8 cellular contexts compared by ENCODE assay signal in the genomic region with DNA sequence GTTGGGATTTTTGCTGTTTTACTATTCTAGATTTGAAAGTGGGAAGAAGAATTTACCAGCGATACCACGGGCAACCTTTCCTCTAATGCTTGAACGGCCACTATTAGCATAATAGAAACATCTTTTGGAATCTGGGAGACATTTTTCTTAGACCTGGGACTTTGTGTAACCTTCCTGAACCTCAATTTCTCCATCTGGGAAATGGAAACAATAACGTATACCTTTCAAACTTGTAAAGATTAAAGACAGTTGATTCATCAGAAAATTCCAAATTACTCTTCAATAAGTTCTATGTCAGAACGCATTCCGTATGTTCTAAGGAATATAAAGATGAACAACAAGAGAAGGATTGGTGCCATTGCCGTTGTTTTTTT. TPM values are rescaled to one million over a fixed set of nuclear protein-coding genes. Genes with fewer than 3 reads are reported as not detected.
DNase-seq lines count a peak whose midpoint lies in the region; ATAC-seq, FAIRE-seq and TF ChIP-seq lines count a peak whose summit lies in the region.

No MANE protein-coding gene starts in this region.

- no peak overlapping the region for H3K4ac ChIP-seq in IMR-90 (ENCODE audit: low read depth, low read length)

- no peak for TF ChIP-seq CTCF in A673 (conservative IDR thresholded peaks at IDR 0.05; ENCODE audit: low read depth, low read length)
- no peak for TF ChIP-seq CTCF in IMR-90 (conservative IDR thresholded peaks at IDR 0.05; ENCODE audit: low read depth, low read length)
- no peak for TF ChIP-seq CTCF in dorsolateral prefrontal cortex (IDR thresholded peaks at IDR 0.05 in 54 of 56, conservative IDR thresholded peaks at IDR 0.05 in 2 of 56; ENCODE audit: low read depth in 1 of 56, partially characterized antibody in 56 of 56)

- in situ Hi-C loops in IMR-90 (cut with MboI; ENCODE audit: low sequenced_read_pairs) = no loop called here

- POLR2A ChIA-PET in A673 (lab: Charles Lee; ENCODE audit: low non-redundant PET) (no interaction called here), IMR-90 (lab: Charles Lee; ENCODE audit: unreplicated experiment) (interaction anchor here (1.1 kb wide), 2 partner anchors 9 to 249 kb away, joined by 4 to 6 read pairs; no protein-coding TSS in a partner anchor)
- POLR2A ChIA-PET in naive thymus-derived CD4-positive, alpha-beta T cell (lab: Charles Lee) = interaction anchor here (0.6 to 2.5 kb wide), 6 partner anchors 197 to 765 kb away, joined by 3 to 10 read pairs (median 5); a partner anchor contains a TSS

- H4K8ac ChIP-seq in IMR-90 (ENCODE audit: low read depth in 2 of 2, low read length in 2 of 2) = peak overlapping the region; percentile 86 to 97; a peak in 2 of 4 replicates

- H3K79me1 ChIP-seq in IMR-90 (ENCODE audit: low read depth in 1 of 2, low read length in 2 of 2) = no peaks in the 10 kb centered on the region

- H2BK20ac ChIP-seq in IMR-90 (ENCODE audit: low read depth, low read length) = no peak overlapping the region

- H3K27ac Mint-ChIP-seq in naive thymus-derived CD4-positive, alpha-beta T cell = peak overlapping the region; percentile 84 to 97 (median 91)

- H3K9me3 ChIP-seq in A673 (ENCODE audit: low read depth, low read length, poor library complexity, severe bottlenecking) (no peaks in the 10 kb centered on the region), IMR-90 (ENCODE audit: control insufficient read depth, insufficient read depth, low read length) (no peaks in the 10 kb centered on the region)
- H3K9me3 ChIP-seq in naive thymus-derived CD4-positive, alpha-beta T cell (ENCODE audit: control insufficient read depth in 2 of 3, low read length in 3 of 3) = no peaks in the 10 kb centered on the region

- peak overlapping the region; percentile 99 for H2AFZ ChIP-seq in IMR-90 (replicated peaks; ENCODE audit: low read length, poor library complexity)

- CTCF ChIA-PET in A673 (lab: Charles Lee) (interaction anchor here (1.1 to 1.6 kb wide), 3 partner anchors 18 to 894 kb away, joined by 4 to 8 read pairs (median 5); no protein-coding TSS in a partner anchor), IMR-90 (lab: Yijun Ruan, JAX) (interaction anchor here (0.8 to 1.9 kb wide), 12 partner anchors 11 to 226 kb away, joined by 3 to 13 read pairs (median 4); no protein-coding TSS in a partner anchor)
- CTCF ChIA-PET in naive thymus-derived CD4-positive, alpha-beta T cell (lab: Charles Lee) = interaction anchor here (1.2 to 1.4 kb wide), 2 partner anchors 12 to 14 kb away, joined by 3 to 6 read pairs; no protein-coding TSS in a partner anchor

- no peak overlapping the region for H2AK5ac ChIP-seq in IMR-90 (ENCODE audit: low read depth, low read length)

- H3K27me3 ChIP-seq in A673 (replicated peaks; ENCODE audit: insufficient read depth, low read depth, low read length, poor library complexity) (no peaks in the 10 kb centered on the region), IMR-90 (ENCODE audit: control insufficient read depth, insufficient read depth, low read length) (no peaks in the 10 kb centered on the region), dorsolateral prefrontal cortex (no peaks in the 10 kb centered on the region)
- H3K27me3 ChIP-seq in naive thymus-derived CD4-positive, alpha-beta T cell (ENCODE audit: control insufficient read depth in 2 of 2, insufficient read depth in 2 of 2, low read length in 2 of 2) = no peaks in the 10 kb centered on the region

- peaks cover 0 to 21% (median 3%) of the 10 kb centered on the region in 11 donors for H3K9me3 Mint-ChIP-seq in naive thymus-derived CD4-positive, alpha-beta T cell

- WGBS in IMR-90 (ENCODE audit: extremely low coverage in 2 of 2, insufficient read length in 1 of 2), 2 experiments = no CpG with 5 or more reads among the region's 7 CpGs

- TF ChIP-seq RAD21 in IMR-90 (IDR thresholded peaks at IDR 0.05; ENCODE audit: low read length) = no peak

- no peak overlapping the region for H2BK120ac ChIP-seq in IMR-90 (ENCODE audit: low read depth, low read length)

- dilution Hi-C loops in IMR-90 (cut with HindIII; ENCODE audit: low sequenced_read_pairs, unreplicated experiment) = no loop called here

- H3K4me3 Mint-ChIP-seq in naive thymus-derived CD4-positive, alpha-beta T cell = peak overlapping the region; percentile 88 to 95 (median 90)

- H4K5ac ChIP-seq in IMR-90 (ENCODE audit: low read depth, low read length) = no peak overlapping the region; the same call in 1 of the 2 replicates

- peak overlapping the region; percentile 62 for H3K4me3 ChIP-seq in A673 (ENCODE audit: low read depth, low read length, poor library complexity, severe bottlenecking)
- peak overlapping the region; percentile 59 for H3K4me3 ChIP-seq in IMR-90 (ENCODE audit: insufficient read depth, low read depth, low read length)
- peak overlapping the region; percentile 59 to 93 (median 82) for H3K4me3 ChIP-seq in dorsolateral prefrontal cortex
- peak overlapping the region; percentile 90 for H3K4me3 ChIP-seq in naive thymus-derived CD4-positive, alpha-beta T cell (ENCODE audit: low read length)

- H3K18ac ChIP-seq in IMR-90 (ENCODE audit: low read depth, low read length) = no peak overlapping the region

- H3K14ac ChIP-seq in IMR-90 (replicated peaks; ENCODE audit: low read depth, low read length) = no peak overlapping the region

- no peak for ATAC-seq in IMR-90 (ENCODE audit: low read depth)
- no peak for ATAC-seq in naive thymus-derived CD4-positive, alpha-beta T cell

- H3K4me1 ChIP-seq in A673 (ENCODE audit: insufficient read depth, low read length, poor library complexity, severe bottlenecking) = no peaks in the 10 kb centered on the region
- H3K4me1 ChIP-seq in IMR-90 (ENCODE audit: control insufficient read depth, insufficient read depth, low read length) = no peaks in the 10 kb centered on the region
- peaks cover 6 to 8% of the 10 kb centered on the region in 2 donors for H3K4me1 ChIP-seq in naive thymus-derived CD4-positive, alpha-beta T cell (ENCODE audit: control insufficient read depth in 2 of 2, insufficient read depth in 2 of 2, low read length in 2 of 2)

- no peak overlapping the region for H4K91ac ChIP-seq in IMR-90 (ENCODE audit: insufficient read depth, low read depth, low read length)

- no peak overlapping the region for H3K23ac ChIP-seq in IMR-90 (ENCODE audit: low read depth, low read length)

- peak overlapping the region; percentile 87 for H3K27ac ChIP-seq in A673 (ENCODE audit: low read depth, low read length, poor library complexity, severe bottlenecking)
- peak overlapping the region; percentile 36; the same call in 1 of the 2 replicates for H3K27ac ChIP-seq in IMR-90 (ENCODE audit: insufficient read depth, low read length)
- H3K27ac ChIP-seq in dorsolateral prefrontal cortex = peak overlapping the region; percentile 79 to 99 (median 96)
- peak overlapping the region; percentile 80 for H3K27ac ChIP-seq in naive thymus-derived CD4-positive, alpha-beta T cell (ENCODE audit: low read depth, low read length)

- DNase-seq in A673 (ENCODE audit: low spot score) (no peak), IMR-90 (no peak), dorsolateral prefrontal cortex (no peak), pons (ENCODE audit: low spot score) (no peak), DMS53 treated with DMSO at 0.1 percent for 48 hours (lab: John Stamatoyannopoulos, UW; ENCODE audit: unreplicated experiment) (no peak), frontal cortex (ENCODE audit: low spot score in 2 of 2) (no peak), kidney tubule cell (ENCODE audit: low spot score) (no peak)
- DNase-seq in naive thymus-derived CD4-positive, alpha-beta T cell = no peak

- H3K36me3 ChIP-seq in A673 (ENCODE audit: insufficient read depth, low read length, poor library complexity, severe bottlenecking) = no peaks in the 10 kb centered on the region
- no peaks in the 10 kb centered on the region for H3K36me3 ChIP-seq in IMR-90 (ENCODE audit: control insufficient read depth, insufficient read depth, low read length)
- no peaks in the 10 kb centered on the region for H3K36me3 ChIP-seq in naive thymus-derived CD4-positive, alpha-beta T cell (ENCODE audit: control insufficient read depth in 2 of 3, insufficient read depth in 3 of 3, low read length in 3 of 3)

- FAIRE-seq in frontal cortex (lab: Jason Lieb, UNC) = no peak

- no peak for TF ChIP-seq POLR2A in IMR-90 (IDR thresholded peaks at IDR 0.05; ENCODE audit: low read depth, low read length)

- peak overlapping the region; percentile 72 for H3K4me2 ChIP-seq in IMR-90 (ENCODE audit: low read depth, low read length)

- H3K36me3 Mint-ChIP-seq in naive thymus-derived CD4-positive, alpha-beta T cell = peaks cover 0 to 6% (median 5%) of the 10 kb centered on the region in 5 donors

- BruUV-seq in A673 (replicated peaks; lab: Mats Ljungman, UMichigan) (no TSS peak), IMR-90 (replicated peaks; lab: Mats Ljungman, UMichigan) (no TSS peak)

- peaks cover 8 to 16% (median 12%) of the 10 kb centered on the region in 7 donors for H3K4me1 Mint-ChIP-seq in naive thymus-derived CD4-positive, alpha-beta T cell

- intact Hi-C loops in A673 (cut with micrococcal nuclease; ENCODE audit: unreplicated experiment) (no loop called here), IMR-90 (cut with micrococcal nuclease) (loop anchor here (5.0 kb wide), 1 partner anchor 229 kb away; no protein-coding TSS in a partner anchor), dorsolateral prefrontal cortex (cut with DNase I) (loop anchor here in 1 of 2 donors (10.0 kb wide), 1 partner anchor 719 kb away; a partner anchor contains a TSS)
- intact Hi-C loops in naive thymus-derived CD4-positive, alpha-beta T cell (cut with micrococcal nuclease) = loop anchor here (1.0 to 10.0 kb wide), 7 partner anchors 197 to 501 kb away; a partner anchor contains a TSS

- no peaks in the 10 kb centered on the region for H4K20me1 ChIP-seq in IMR-90 (ENCODE audit: insufficient read depth, low read length)

- H2AK9ac ChIP-seq in IMR-90 (replicated peaks; ENCODE audit: low read depth, low read length, poor library complexity) = no peak overlapping the region

- H3K56ac ChIP-seq in IMR-90 (ENCODE audit: extremely low read depth, insufficient read depth, low read length) = no peak overlapping the region

- H3K9me1 ChIP-seq in IMR-90 (ENCODE audit: insufficient read depth, low read length) = 0 out of 2 replicates have a peak, but pooled peaks cover 2% of the 10 kb centered on the region

- H3K9ac ChIP-seq in IMR-90 (ENCODE audit: low read depth, low read length) = peak overlapping the region; percentile 42; the same call in 1 of the 2 replicates

- H2BK5ac ChIP-seq in IMR-90 (ENCODE audit: low read depth, low read length, poor library complexity, severe bottlenecking) = no peak overlapping the region

- peaks cover 0 to 19% (median 4%) of the 10 kb centered on the region in 5 donors for H3K27me3 Mint-ChIP-seq in naive thymus-derived CD4-positive, alpha-beta T cell

- no peak overlapping the region for H2BK15ac ChIP-seq in IMR-90 (ENCODE audit: low read depth, low read length)

RNA-seq across cellular contexts. Expression of a gene that starts 0.5 kb away (rescaled TPM):
- 6.2 and 8.1 TPM in 2 replicates for total RNA-seq in A673 (2021)
- total RNA-seq in IMR-90 (2012; rRNA removed) = 4.2 and 7.0 TPM in 2 replicates
- polyA plus RNA-seq in IMR-90 (2012; rRNA removed) = 4.0 and 4.5 TPM in 2 replicates
- 3.2 and 4.8 TPM in 2 replicates for polyA plus RNA-seq in IMR-90 (2012; cell fraction: cytosol; rRNA removed)
- polyA plus RNA-seq in IMR-90 (2012; cell fraction: nucleus; rRNA removed; ENCODE audit: low replicate concordance) = 2.0 TPM in 2 replicates
- 10 to 100 TPM in 99 of 120 experiments, 1 to 10 TPM in 21; 4.9 to 23.1 (median 13.3) TPM for total RNA-seq in dorsolateral prefrontal cortex
- total RNA-seq in naive thymus-derived CD4-positive, alpha-beta T cell = 1 to 10 TPM; 1.5 to 3.6 (median 2.9) TPM
- 1 to 10 TPM; 3.9 to 4.0 TPM for polyA plus RNA-seq in naive thymus-derived CD4-positive, alpha-beta T cell
- total RNA-seq in frontal cortex = 1.2 TPM

RNA-seq across cellular contexts. Expression of a gene that starts 3.0 kb away (rescaled TPM):
- 0.11 TPM in 1 of 2 replicates, not detected in the other for total RNA-seq in A673 (2021)
- not detected in 2 replicates for total RNA-seq in IMR-90 (2012; rRNA removed)
- polyA plus RNA-seq in IMR-90 (2012; rRNA removed) = not detected in 2 replicates
- polyA plus RNA-seq in IMR-90 (2012; cell fraction: cytosol; rRNA removed) = not detected in 2 replicates
- polyA plus RNA-seq in IMR-90 (2012; cell fraction: nucleus; rRNA removed; ENCODE audit: low replicate concordance) = not detected in 2 replicates
- 1 to 10 TPM in 19 of 120 experiments, under 1 TPM in 86, not detected in 15; 0.14 to 2.0 (median 0.60) TPM for total RNA-seq in dorsolateral prefrontal cortex
- total RNA-seq in naive thymus-derived CD4-positive, alpha-beta T cell = under 1 TPM in 3 of 5 experiments, not detected in 2; 0.19 to 0.43 (median 0.32) TPM
- not detected for polyA plus RNA-seq in naive thymus-derived CD4-positive, alpha-beta T cell
- total RNA-seq in frontal cortex = 3.7 TPM

Comparison
In these comparisons a context has a peak if more than half of its experiments do, and no peak if none do; other contexts are left out.
1. H3K27ac ChIP-seq: peak in every context shown above with its lines; median percentile 96 in dorsolateral prefrontal cortex; 87 in A673; 80 in naive thymus-derived CD4-positive, alpha-beta T cell; 36 in IMR-90.